8 cellular contexts compared by ENCODE assay signal in genomic region chr1:185338719-185339622, GRCh38.
A peak's percentile ranks its signal among the peaks of the same experiment; 100 is the strongest.
DNase-seq lines count a peak whose midpoint lies in the region; ATAC-seq and TF ChIP-seq lines count a peak whose summit lies in the region.

No MANE protein-coding gene starts in this region.

- ATAC-seq in HG02588 (IDR thresholded peaks at IDR 0.05; ENCODE audit: unreplicated experiment), result peak; percentile 98
- ATAC-seq in stimulated activated effector memory CD8-positive, alpha-beta T cell treated with anti-CD3 and anti-CD28 coated beads, Interleukin-12 subunit alpha, Interleukin-12 subunit beta, amount 100 ng/mL, for 72 hours, result peak; percentile 95

- no peak for TF ChIP-seq CTCF in choroid plexus epithelial cell (conservative IDR thresholded peaks at IDR 0.05; ENCODE audit: low read depth, low read length)

- peaks cover 24% of the 10 kb centered on the region for H3K4me1 Mint-ChIP-seq in stimulated activated effector memory CD8-positive, alpha-beta T cell treated with anti-CD3 and anti-CD28 coated beads, Interleukin-12 subunit alpha, Interleukin-12 subunit beta, amount 100 ng/mL, for 72 hours

- H3K36me3 Mint-ChIP-seq in stimulated activated effector memory CD8-positive, alpha-beta T cell treated with anti-CD3 and anti-CD28 coated beads, Interleukin-12 subunit alpha, Interleukin-12 subunit beta, amount 100 ng/mL, for 72 hours, result no peaks in the 10 kb centered on the region

- H3K4me3 Mint-ChIP-seq in stimulated activated effector memory CD8-positive, alpha-beta T cell treated with anti-CD3 and anti-CD28 coated beads, Interleukin-12 subunit alpha, Interleukin-12 subunit beta, amount 100 ng/mL, for 72 hours, result peak overlapping the region; percentile 10

- no peaks in the 10 kb centered on the region for H3K9me3 Mint-ChIP-seq in stimulated activated effector memory CD8-positive, alpha-beta T cell treated with anti-CD3 and anti-CD28 coated beads, Interleukin-12 subunit alpha, Interleukin-12 subunit beta, amount 100 ng/mL, for 72 hours

- peak; percentile 23 for DNase-seq in activated CD4-positive, alpha-beta T cell treated with anti-CD3 and anti-CD28 coated beads for 48 hours
- DNase-seq in activated CD4-positive, alpha-beta T cell treated with anti-CD3 and anti-CD28 coated beads for 4 hours, result no peak
- DNase-seq in NAMALWA (ENCODE audit: low spot score) (peak; percentile 68), choroid plexus epithelial cell (ENCODE audit: low read depth) (peak; percentile 55), OCI-M2 (lab: John Stamatoyannopoulos, UW; ENCODE audit: unreplicated experiment) (no peak), HK-2 (ENCODE audit: unreplicated experiment) (no peak)
- DNase-seq in stimulated activated effector memory CD8-positive, alpha-beta T cell treated with anti-CD3 and anti-CD28 coated beads, Interleukin-12 subunit alpha, Interleukin-12 subunit beta, amount 100 ng/mL, for 72 hours (ENCODE audit: low spot score in 2 of 2), result peak in 1 of 2 donors; percentile 64

- peak overlapping the region; percentile 71 for H3K27ac Mint-ChIP-seq in stimulated activated effector memory CD8-positive, alpha-beta T cell treated with anti-CD3 and anti-CD28 coated beads, Interleukin-12 subunit alpha, Interleukin-12 subunit beta, amount 100 ng/mL, for 72 hours

- H3K4me3 ChIP-seq in choroid plexus epithelial cell (ENCODE audit: low read depth, low read length), result no peak overlapping the region

Comparison
In these comparisons a context has a peak if more than half of its experiments do, and no peak if none do; other contexts are left out.
1. DNase-seq: peak in activated CD4-positive, alpha-beta T cell treated with anti-CD3 and anti-CD28 coated beads for 48 hours (single experiment), NAMALWA (single experiment) and choroid plexus epithelial cell (single experiment); none in activated CD4-positive, alpha-beta T cell treated with anti-CD3 and anti-CD28 coated beads for 4 hours (0 of 2), OCI-M2 (single experiment) and HK-2 (single experiment).